ENCODE assay signal across 31 cellular contexts in the genomic region with DNA sequence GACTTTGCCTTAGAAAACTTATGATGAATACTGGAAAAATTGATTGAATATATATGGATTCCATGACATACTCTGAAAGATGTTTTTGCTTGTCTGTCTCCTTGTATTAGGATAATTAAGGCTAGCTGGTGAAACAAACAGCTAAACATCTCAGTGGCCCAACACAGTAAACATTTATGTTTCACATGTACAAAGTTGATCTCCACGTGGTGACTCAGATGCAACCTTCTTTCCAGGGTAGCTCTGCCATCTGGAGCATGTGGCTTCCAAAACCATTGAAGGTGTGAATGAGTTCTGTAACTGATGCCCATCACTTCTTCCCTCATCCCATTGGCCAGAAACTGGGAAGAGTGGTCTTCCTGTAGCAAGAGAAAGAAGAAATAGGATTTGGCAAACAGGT.
DNase-seq lines count a peak whose midpoint lies in the region; ATAC-seq, FAIRE-seq and TF ChIP-seq lines count a peak whose summit lies in the region.
"Had no signal": no experiment of that assay in that cellular context is flagged by ENCODE, and none has a peak within 500 bp of the region (broad histone marks: within the 10 kb centered on the region; RNA-seq: fewer than 3 reads in every experiment).

No MANE protein-coding gene starts in this region.

- H3K4me3 ChIP-seq in HepG2 (replicated peaks in 1 of 3; ENCODE audit: insufficient read depth in 1 of 3, low read depth in 2 of 3, low read length in 3 of 3): no peak overlapping the region
- no peak overlapping the region for H3K4me3 ChIP-seq in right lobe of liver
- H3K4me3 ChIP-seq: A549; BLaER1; BLaER1 treated with 17β-estradiol and CSF1 and Interleukin-3, amounts not matched to agents 10 nM and 100 nM had no signal

- no peaks in the 10 kb centered on the region for H3K79me2 ChIP-seq in HepG2 (ENCODE audit: insufficient read depth, low read length)

- H3K27me3 ChIP-seq in HepG2 (ENCODE audit: control insufficient read depth in 1 of 2, insufficient read depth in 2 of 2, low read length in 2 of 2) (no peaks in the 10 kb centered on the region), right lobe of liver (no peaks in the 10 kb centered on the region)
- H3K27me3 ChIP-seq: BE2C; BLaER1; BLaER1 treated with 17β-estradiol and CSF1 and Interleukin-3, amounts not matched to agents 10 nM and 100 nM had no signal

- TF ChIP-seq EP300 in HepG2 (IDR thresholded peaks at IDR 0.05; ENCODE audit: low read depth in 2 of 2, low read length in 2 of 2): no peak
- TF ChIP-seq EP300 in HepG2 (CRISPR knock-in tag; IDR thresholded peaks at IDR 0.05; ENCODE audit: borderline replicate concordance): no peak

- H3K27ac ChIP-seq in HepG2 (ENCODE audit: extremely low read length, insufficient read depth, low read length): no peak overlapping the region
- no peak overlapping the region for H3K27ac ChIP-seq in right lobe of liver
- H3K27ac ChIP-seq: 22Rv1; A549; BLaER1; BLaER1 treated with 17β-estradiol and CSF1 and Interleukin-3, amounts not matched to agents 10 nM and 100 nM; C4-2B had no signal

- no peak overlapping the region for H2AFZ ChIP-seq in HepG2 (ENCODE audit: low read length)

- DNase-seq in HepG2 (ENCODE audit: low spot score): no peak
- DNase-seq in right lobe of liver: no peak
- DNase-seq in HTR-8/SVneo (ENCODE audit: insufficient read length, low spot score): no peak
- DNase-seq in SIG-M5 (lab: John Stamatoyannopoulos, UW): no peak
- DNase-seq: 8988T; ACHN; AML-193; BE2C; C1 segment of cervical spinal cord; Caco-2; Calu3; CD4-positive, alpha-beta memory T cell; CD4-positive, alpha-beta T cell; CD4-positive, CD25-positive, alpha-beta regulatory T cell; CD8-positive, alpha-beta memory T cell; CD8-positive, alpha-beta T cell; COR-L47; DMS 273 treated with DMSO at 0.1 percent for 48 hours; DMS153; DMS53; DMS79; DMS79 treated with DMSO at 0.1 percent for 48 hours; DND-41; EL had no signal

- no peak for FAIRE-seq in HepG2 (lab: Jason Lieb, UNC)
- FAIRE-seq in HTR-8/SVneo (lab: Jason Lieb, UNC): peak; percentile 74
- FAIRE-seq: A204.1, A549, D721Med had no signal

- no peak for ATAC-seq in HepG2
- ATAC-seq in right lobe of liver: no peak
- ATAC-seq: A549; CD8-positive, alpha-beta T cell had no signal

- POLR2A ChIA-PET in HepG2 (lab: Yijun Ruan, JAX): no interaction called here

- no peak for TF ChIP-seq POLR2A in HepG2 (IDR thresholded peaks at IDR 0.05; ENCODE audit: insufficient read depth in 1 of 2, low read depth in 2 of 2, low read length in 2 of 2)
- TF ChIP-seq POLR2A in right lobe of liver (IDR thresholded peaks at IDR 0.05): no peak

- CTCF ChIA-PET in HepG2 (lab: Yijun Ruan, JAX; ENCODE audit: low intra/inter-chr PET ratio, low total read pairs): no interaction called here

- no TSS peak for BruUV-seq in HepG2 (replicated peaks; lab: Mats Ljungman, UMichigan)

- TF ChIP-seq RAD21 in HepG2 (CRISPR knock-in tag; IDR thresholded peaks at IDR 0.05): no peak

- H3K9me3 ChIP-seq in HepG2 (ENCODE audit: low read length) (no peaks in the 10 kb centered on the region), right lobe of liver (no peaks in the 10 kb centered on the region)
- H3K9me3 ChIP-seq: A549; BE2C; BLaER1; BLaER1 treated with 17β-estradiol and CSF1 and Interleukin-3, amounts not matched to agents 10 nM and 100 nM; Caco-2 had no signal

- no peak overlapping the region for H3K4me2 ChIP-seq in HepG2 (ENCODE audit: low read depth, low read length)
- H3K4me2 ChIP-seq: A549; BLaER1; BLaER1 treated with 17β-estradiol and CSF1 and Interleukin-3, amounts not matched to agents 10 nM and 100 nM had no signal

- H3K36me3 ChIP-seq in HepG2 (replicated peaks in 1 of 2; ENCODE audit: control insufficient read depth in 1 of 2, insufficient read depth in 2 of 2, low read length in 2 of 2) (no peaks in the 10 kb centered on the region), right lobe of liver (no peaks in the 10 kb centered on the region)
- H3K36me3 ChIP-seq: BE2C; BLaER1; BLaER1 treated with 17β-estradiol and CSF1 and Interleukin-3, amounts not matched to agents 10 nM and 100 nM had no signal

- in situ Hi-C loops in HepG2 (cut with HindIII; ENCODE audit: extremely low pct_ligation_motif_present, low pct_unique_long_range_greater_than_20kb): no loop called here

- no peak overlapping the region for H3K9ac ChIP-seq in HepG2 (ENCODE audit: insufficient read depth, low read depth, low read length)
- H3K9ac ChIP-seq: BLaER1; BLaER1 treated with 17β-estradiol and CSF1 and Interleukin-3, amounts not matched to agents 10 nM and 100 nM had no signal

- WGBS in HepG2 (ENCODE audit: low lambda C conversion rate): 0% methylated on average over 1 of the region's 1 CpG
- WGBS in right lobe of liver (ENCODE audit: insufficient coverage, low coverage, low lambda C conversion rate, missing lambda C conversion rate): 46% methylated on average over 1 of the region's 1 CpG

- intact Hi-C loops in HepG2 (cut with micrococcal nuclease; ENCODE audit: unreplicated experiment): no loop called here
- intact Hi-C loops in right lobe of liver (cut with DNase I): no loop called here

- TF ChIP-seq CTCF in HepG2 (CRISPR knock-in tag; IDR thresholded peaks at IDR 0.05) (no peak), right lobe of liver (IDR thresholded peaks at IDR 0.05) (no peak)

- H3K4me1 ChIP-seq in HepG2 (ENCODE audit: insufficient read depth, low read length) (no peaks in the 10 kb centered on the region), right lobe of liver (peaks cover 0 to 10% (median 2%) of the 10 kb centered on the region in 4 donors)
- H3K4me1 ChIP-seq: A549; BLaER1; BLaER1 treated with 17β-estradiol and CSF1 and Interleukin-3, amounts not matched to agents 10 nM and 100 nM; Caco-2 had no signal

- H4K20me1 ChIP-seq in HepG2 (ENCODE audit: insufficient read depth, low read length): no peaks in the 10 kb centered on the region
- H4K20me1 ChIP-seq: BLaER1; BLaER1 treated with 17β-estradiol and CSF1 and Interleukin-3, amounts not matched to agents 10 nM and 100 nM had no signal

TF ChIP-seq in HepG2, 621 proteins besides CTCF, POLR2A, EP300 and RAD21:
- TF ChIP-seq RXRA (CRISPR knock-in tag; IDR thresholded peaks at IDR 0.05) (no peak), MNT (IDR thresholded peaks at IDR 0.05) (peak; percentile 98), ZNF737 (CRISPR knock-in tag; IDR thresholded peaks at IDR 0.05; ENCODE audit: borderline replicate concordance) (no peak), ZNF282 (IDR thresholded peaks at IDR 0.05; ENCODE audit: partially characterized antibody) (no peak)
